3 cellular contexts compared by ENCODE assay signal in genomic region chr19:5897189-5897969, GRCh38.
TF ChIP-seq lines count a peak whose summit lies in the region.

No MANE protein-coding gene starts in this region.

TF ChIP-seq in SK-N-SH, 30 proteins besides CTCF, POLR2A, EP300 and RAD21:
- no peak for TF ChIP-seq USF2 (IDR thresholded peaks at IDR 0.05; ENCODE audit: borderline replicate concordance, low read depth, low read length)
- no peak for TF ChIP-seq MXI1 (IDR thresholded peaks at IDR 0.05; ENCODE audit: low read depth, low read length)

TF ChIP-seq in SK-N-SH treated with all-trans-retinoic acid at 6 μM for 48 hours, 23 proteins besides CTCF, POLR2A, EP300 and RAD21:
- TF ChIP-seq ISL1 (CRISPR knock-in tag; IDR thresholded peaks at IDR 0.05) = no peak
TF ChIP-seq in SK-N-SH treated with all-trans-retinoic acid at 6 μM for 48 hours: peak in this region for 0.

TF ChIP-seq in HCT116, 20 proteins besides CTCF, POLR2A, EP300 and RAD21:
- no peak for TF ChIP-seq JUND (IDR thresholded peaks at IDR 0.05)
- no peak for TF ChIP-seq MAX (IDR thresholded peaks at IDR 0.05)
- TF ChIP-seq ZBTB33 (IDR thresholded peaks at IDR 0.05; ENCODE audit: extremely low read depth, insufficient replicate concordance, low read length) = no peak
- no peak for TF ChIP-seq ZFX (IDR thresholded peaks at IDR 0.05)
- TF ChIP-seq POLR2AphosphoS5 (IDR thresholded peaks at IDR 0.05; ENCODE audit: low read depth, low read length) = no peak
- TF ChIP-seq EGR1 (IDR thresholded peaks at IDR 0.05; ENCODE audit: low read depth) = no peak
- no peak for TF ChIP-seq FOSL1 (IDR thresholded peaks at IDR 0.05; ENCODE audit: low read depth)
- TF ChIP-seq CEBPB (IDR thresholded peaks at IDR 0.05; ENCODE audit: low read depth) = no peak
- TF ChIP-seq SIN3A (IDR thresholded peaks at IDR 0.05; ENCODE audit: low read depth) = no peak
